Comparison of ENCODE assay signal across 8 cellular contexts in genomic region chr4:67762091-67762490, GRCh38. TPM values are rescaled to one million over a fixed set of nuclear protein-coding genes. Genes with fewer than 3 reads are reported as not detected.
A peak's percentile ranks its signal among the peaks of the same experiment; 100 is the strongest.
DNase-seq lines count a peak whose midpoint lies in the region; ATAC-seq and TF ChIP-seq lines count a peak whose summit lies in the region.

No MANE protein-coding gene starts in this region.

- in situ Hi-C loops in GM13976 (cut with MboI; ENCODE audit: low sequenced_read_pairs, unreplicated experiment): no loop called here

- peak; percentile 99 for ATAC-seq in GM21390 (IDR thresholded peaks at IDR 0.05; ENCODE audit: unreplicated experiment)
- ATAC-seq in HG03521 (IDR thresholded peaks at IDR 0.05; ENCODE audit: unreplicated experiment): peak; percentile 97

- no peak overlapping the region for H3K4me3 ChIP-seq in fibroblast of the aortic adventitia (ENCODE audit: low read depth, low read length)

- DNase-seq in GM13976 (ENCODE audit: low spot score) (peak; percentile 46), fibroblast of the aortic adventitia (ENCODE audit: low read depth) (peak; percentile 64), HPDE6-E6E7 (ENCODE audit: extremely low spot score) (no peak), ecto neural progenitor cell (ENCODE audit: low spot score) (no peak), erythroblast (lab: John Stamatoyannopoulos, UW) (no peak), iPS-NIHi11 (ENCODE audit: low spot score) (no peak)

- no peak for TF ChIP-seq POLR2A in erythroblast (IDR thresholded peaks at IDR 0.05; ENCODE audit: low read length)

- TF ChIP-seq CTCF in GM13976 (IDR thresholded peaks at IDR 0.05; ENCODE audit: borderline replicate concordance, control extremely low read depth, extremely low read depth, insufficient read depth, missing control alignments) (no peak), fibroblast of the aortic adventitia (IDR thresholded peaks at IDR 0.05; ENCODE audit: insufficient read depth, low read length) (no peak)

RNA-seq across cellular contexts. Expression of gene GNRHR, which starts 7.9 kb away (rescaled TPM):
- total RNA-seq in fibroblast of the aortic adventitia (ENCODE audit: low replicate concordance): not detected in 2 replicates

Comparison
In these comparisons a context has a peak if more than half of its experiments do, and no peak if none do; other contexts are left out.
1. DNase-seq: peak in GM13976 (single experiment) and fibroblast of the aortic adventitia (single experiment); none in HPDE6-E6E7 (single experiment), ecto neural progenitor cell (single experiment), erythroblast (0 of 2) and iPS-NIHi11 (single experiment).